Comparison of ENCODE assay signal across 35 cellular contexts in the genomic region with DNA sequence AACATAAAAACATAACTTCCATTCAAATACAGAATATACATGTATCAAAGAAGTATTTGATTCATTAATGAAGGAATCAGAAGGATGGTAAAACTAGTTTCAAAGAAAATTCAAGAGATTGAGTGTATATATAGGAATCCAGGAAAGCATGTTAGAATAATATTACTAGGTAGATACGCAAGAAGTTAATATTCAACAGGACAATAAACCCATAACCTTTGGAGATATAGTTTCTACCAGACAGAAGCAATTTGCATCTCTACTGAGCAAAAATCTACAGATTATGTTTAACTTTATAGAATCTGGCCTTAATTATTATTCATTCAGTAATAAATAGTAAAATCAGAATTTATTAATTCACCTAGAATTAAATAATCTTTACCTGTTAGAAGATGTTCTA.
"Had no signal": no experiment of that assay in that cellular context is flagged by ENCODE, and none has a peak within 500 bp of the region (broad histone marks: within the 10 kb centered on the region; RNA-seq: fewer than 3 reads in every experiment).

No MANE protein-coding gene starts in this region.

- H3K9me3 ChIP-seq: adrenal gland, ascending aorta, body of pancreas, breast epithelium had no signal

- ATAC-seq: activated naive CD4-positive, alpha-beta T cell treated with anti-CD3 and anti-CD28 coated beads, Interleukin-2, amount 50 U/mL, for 72 hours; activated naive CD8-positive, alpha-beta T cell treated with anti-CD3 and anti-CD28 coated beads, Interleukin-2, amount 50 U/mL, for 24 hours; activated T-cell treated with anti-CD3 and anti-CD28 coated beads, Interleukin-2, amount 50 U/mL, for 4 hours; activated T-cell treated with anti-CD3 and anti-CD28 coated beads, Interleukin-2, amount 50 U/mL, for 72 hours; activated T-helper 17 cell treated with anti-CD3 and anti-CD28 coated beads, Interleukin-2, amount 50 U/mL, for 72 hours; body of pancreas had no signal

- H3K27me3 ChIP-seq: adrenal gland, ascending aorta, body of pancreas, brain microvascular endothelial cell, breast epithelium, cardiac muscle cell had no signal

- DNase-seq: activated effector memory CD4-positive, alpha-beta T cell treated with anti-CD3 and anti-CD28 coated beads, Interleukin-2, amount 50 U/mL, for 16 hours; activated effector memory CD4-positive, alpha-beta T cell treated with Interleukin-2 at 50 U/mL for 16 hours; activated gamma-delta T cell; activated gamma-delta T cell treated with Interleukin-2 at 50 U/mL for 16 hours; activated naive CD4-positive, alpha-beta T cell; activated naive CD4-positive, alpha-beta T cell treated with anti-CD3 and anti-CD28 coated beads for 36 hours; activated naive CD4-positive, alpha-beta T cell treated with anti-CD3 and anti-CD28 coated beads, Interleukin-2, amount 10 ng/mL, durations not matched to agents 7 days and 5 days; activated naive CD4-positive, alpha-beta T cell treated with anti-CD3 and anti-CD28 coated beads, Interleukin-2, amount 50 U/mL, for 16 hours; activated naive CD4-positive, alpha-beta T cell treated with Interleukin-2 at 50 U/mL for 16 hours; activated naive CD8-positive, alpha-beta T cell treated with anti-CD3 and anti-CD28 coated beads for 36 hours; activated naive CD8-positive, alpha-beta T cell treated with anti-CD3 and anti-CD28 coated beads, Interleukin-2, amount 10 ng/mL, durations not matched to agents 7 days and 5 days; activated naive CD8-positive, alpha-beta T cell treated with anti-CD3 and anti-CD28 coated beads, Interleukin-2, amount 50 U/mL, for 24 hours; activated T-cell treated with anti-CD3 and anti-CD28 coated beads for 4 hours; activated T-cell treated with anti-CD3 and anti-CD28 coated beads, Interleukin-2, amount 50 U/mL, for 1 hour; activated T-cell treated with anti-CD3 and anti-CD28 coated beads, Interleukin-2, amount 50 U/mL, for 24 hours; activated T-cell treated with anti-CD3 and anti-CD28 coated beads, Interleukin-2, amount 50 U/mL, for 4 hours; activated T-cell treated with anti-CD3 and anti-CD28 coated beads, Interleukin-2, amount 50 U/mL, for 48 hours; activated T-cell treated with anti-CD3 and anti-CD28 coated beads, Interleukin-2, amount 50 U/mL, for 72 hours; adrenal gland; amniotic stem cell; amygdala; anterior cingulate cortex; aorta; body of pancreas; brain microvascular endothelial cell; caudate nucleus; central memory CD4-positive, alpha-beta T cell; cerebellar nuclear complex had no signal

- H3K4me1 ChIP-seq: adrenal gland, ascending aorta, body of pancreas, breast epithelium had no signal

- FAIRE-seq: astrocyte, bronchial epithelial cell had no signal

- H3K27ac ChIP-seq: adrenal gland, ascending aorta, body of pancreas, brain microvascular endothelial cell, breast epithelium, cardiac muscle cell had no signal

- H3K4me3 ChIP-seq: adrenal gland, ascending aorta, body of pancreas, breast epithelium, cardiac muscle cell had no signal

- H3K36me3 ChIP-seq: adrenal gland, ascending aorta, brain microvascular endothelial cell, breast epithelium, cardiac muscle cell had no signal
